ENCODE assay signal across 1 cellular context in the genomic region with DNA sequence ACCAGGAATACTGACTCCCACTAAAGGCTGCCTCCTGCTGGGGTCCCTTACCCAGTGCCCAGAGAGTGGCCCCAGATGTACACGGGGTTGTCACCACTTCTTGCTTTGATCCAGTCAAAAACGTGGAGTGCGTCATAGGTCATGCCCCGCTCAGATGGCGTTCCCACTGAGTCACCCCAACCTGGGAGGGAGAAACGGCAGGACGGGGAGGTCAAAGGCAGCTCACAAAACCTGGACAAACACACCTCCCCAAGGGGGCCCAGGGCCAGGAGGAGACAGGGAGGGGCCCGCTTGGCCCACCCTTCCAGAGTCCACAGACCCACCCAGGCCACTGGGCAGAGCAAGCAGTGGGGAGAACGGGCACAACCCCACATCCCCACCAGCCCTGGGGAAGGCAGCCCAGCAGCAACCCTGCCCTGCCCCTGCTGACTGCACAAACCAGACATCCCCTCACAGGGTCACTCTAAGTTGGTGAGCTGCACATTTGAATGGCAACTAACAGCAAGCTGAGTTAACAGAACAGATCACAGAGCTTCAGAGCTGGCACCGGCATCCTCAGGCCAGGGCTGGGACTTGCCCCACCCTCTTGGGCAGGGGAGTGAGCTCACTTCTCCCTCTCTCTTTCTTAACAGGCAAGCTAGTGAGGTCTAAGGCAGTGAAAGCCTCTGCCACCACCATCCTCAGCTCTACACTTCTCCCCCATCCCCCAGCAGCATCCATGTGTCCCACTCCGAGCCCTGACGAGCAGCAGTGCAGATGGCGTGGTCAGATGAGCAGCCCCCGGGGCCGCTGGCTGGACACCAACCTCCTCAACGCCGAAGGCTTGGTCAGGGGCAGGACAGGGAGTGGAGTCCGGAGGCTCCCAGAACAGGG.
A peak's percentile ranks its signal among the peaks of the same experiment; 100 is the strongest.
TF ChIP-seq lines count a peak whose summit lies in the region.

No MANE protein-coding gene starts in this region.

TF ChIP-seq in K562, 482 proteins besides CTCF, POLR2A, EP300 and RAD21 (continued from another document and continues in another):
- no peak for TF ChIP-seq AFF4 (CRISPR knock-in tag; IDR thresholded peaks at IDR 0.05)
- TF ChIP-seq MIER1 (IDR thresholded peaks at IDR 0.05; ENCODE audit: low read depth), result no peak
- 0 out of 4 replicates have a peak, but pooled peaks of 1 of the 2 experiments have one; percentile 12 for TF ChIP-seq ZNF639 (CRISPR knock-in tag; conservative IDR thresholded peaks at IDR 0.05 in 1 of 2, IDR thresholded peaks at IDR 0.05 in 1 of 2)
- TF ChIP-seq ZNF395 (CRISPR knock-in tag; IDR thresholded peaks at IDR 0.05), result peak; percentile 31; the same call in 1 of the 2 replicates
- TF ChIP-seq POLR2G (IDR thresholded peaks at IDR 0.05; ENCODE audit: low read depth, low read length), result peak; percentile 48; the same call in 1 of the 2 replicates
- TF ChIP-seq CAMTA2 (CRISPR knock-in tag; conservative IDR thresholded peaks at IDR 0.05), result no peak
- TF ChIP-seq HDAC3 (IDR thresholded peaks at IDR 0.05; ENCODE audit: borderline replicate concordance, partially characterized antibody), result no peak
- peak; percentile 26; the same call in 1 of the 2 replicates for TF ChIP-seq HDGF (IDR thresholded peaks at IDR 0.05)
- TF ChIP-seq ZNF146 (CRISPR knock-in tag; IDR thresholded peaks at IDR 0.05; ENCODE audit: unreplicated experiment), result no peak
- no peak for TF ChIP-seq MTA1 (IDR thresholded peaks at IDR 0.05; ENCODE audit: borderline replicate concordance)
- 0 out of 2 replicates have a peak, but pooled peaks have one; percentile 8 for TF ChIP-seq ZNF175 (CRISPR knock-in tag; IDR thresholded peaks at IDR 0.05; ENCODE audit: low read depth)
- TF ChIP-seq, protein P1, sequence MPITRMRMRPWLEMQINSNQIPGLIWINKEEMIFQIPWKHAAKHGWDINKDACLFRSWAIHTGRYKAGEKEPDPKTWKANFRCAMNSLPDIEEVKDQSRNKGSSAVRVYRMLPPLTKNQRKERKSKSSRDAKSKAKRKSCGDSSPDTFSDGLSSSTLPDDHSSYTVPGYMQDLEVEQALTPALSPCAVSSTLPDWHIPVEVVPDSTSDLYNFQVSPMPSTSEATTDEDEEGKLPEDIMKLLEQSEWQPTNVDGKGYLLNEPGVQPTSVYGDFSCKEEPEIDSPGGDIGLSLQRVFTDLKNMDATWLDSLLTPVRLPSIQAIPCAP (CRISPR knock-in tag; IDR thresholded peaks at IDR 0.05; ENCODE audit: borderline replicate concordance), result no peak
- TF ChIP-seq PRDM10 (IDR thresholded peaks at IDR 0.05; ENCODE audit: partially characterized antibody), result no peak
- no peak for TF ChIP-seq ZBTB40 (IDR thresholded peaks at IDR 0.05)
- no peak for TF ChIP-seq ZBTB40 (CRISPR knock-in tag; IDR thresholded peaks at IDR 0.05)
- TF ChIP-seq ZNF668 (CRISPR knock-in tag; IDR thresholded peaks at IDR 0.05), result no peak
- 0 out of 2 replicates have a peak, but pooled peaks have one; percentile 8 for TF ChIP-seq SMAD4 (CRISPR knock-in tag; conservative IDR thresholded peaks at IDR 0.05)
- TF ChIP-seq, protein P2, sequence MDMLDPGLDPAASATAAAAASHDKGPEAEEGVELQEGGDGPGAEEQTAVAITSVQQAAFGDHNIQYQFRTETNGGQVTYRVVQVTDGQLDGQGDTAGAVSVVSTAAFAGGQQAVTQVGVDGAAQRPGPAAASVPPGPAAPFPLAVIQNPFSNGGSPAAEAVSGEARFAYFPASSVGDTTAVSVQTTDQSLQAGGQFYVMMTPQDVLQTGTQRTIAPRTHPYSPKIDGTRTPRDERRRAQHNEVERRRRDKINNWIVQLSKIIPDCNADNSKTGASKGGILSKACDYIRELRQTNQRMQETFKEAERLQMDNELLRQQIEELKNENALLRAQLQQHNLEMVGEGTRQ (CRISPR knock-in tag; IDR thresholded peaks at IDR 0.05), result no peak
- TF ChIP-seq FOXJ2 (tag; IDR thresholded peaks at IDR 0.05), result peak; percentile 49; the same call in 1 of the 2 replicates
- no peak for TF ChIP-seq ZNF274 (IDR thresholded peaks at IDR 0.05; ENCODE audit: borderline replicate concordance, low read depth, low read length)
- TF ChIP-seq JUND (IDR thresholded peaks at IDR 0.05; ENCODE audit: borderline replicate concordance, low read depth, low read length), result peak; percentile 22; the same call in 1 of the 2 replicates
- TF ChIP-seq JUND (tag; IDR thresholded peaks at IDR 0.05; ENCODE audit: borderline replicate concordance, low read depth, low read length), result no peak
- no peak for TF ChIP-seq TAF1 (IDR thresholded peaks at IDR 0.05; ENCODE audit: control insufficient read depth, extremely low read depth, insufficient read depth, low read length, severe bottlenecking)
- peak; percentile 54 for TF ChIP-seq HMGN3 (IDR thresholded peaks at IDR 0.05; ENCODE audit: borderline replicate concordance, extremely low read depth, insufficient read length, low read depth, low read length)
